ENCODE assay signal across 1 cellular context in the genomic region with DNA sequence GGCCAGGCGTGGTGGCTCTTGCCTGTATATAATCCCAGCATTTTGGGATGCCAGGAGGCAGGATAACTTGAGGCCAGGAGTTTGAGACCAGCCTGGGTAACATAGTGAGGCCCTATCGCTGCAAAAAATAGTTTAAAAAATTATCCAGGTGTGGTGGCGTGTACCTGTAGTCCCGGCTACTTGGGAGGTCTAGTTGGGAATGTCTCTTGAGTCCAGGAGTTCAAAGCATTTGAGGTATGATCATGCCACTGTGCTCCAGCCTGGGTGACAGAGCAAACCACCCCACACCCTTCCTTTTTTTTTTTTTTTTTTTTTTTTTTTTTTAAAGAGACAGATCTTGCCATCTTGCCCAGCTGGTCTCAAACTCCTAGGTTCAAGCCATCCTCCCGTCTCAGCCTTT.
TF ChIP-seq lines count a peak whose summit lies in the region.

No MANE protein-coding gene starts in this region.

TF ChIP-seq in K562, 482 proteins besides CTCF, POLR2A, EP300 and RAD21:
- TF ChIP-seq ZNF384 (IDR thresholded peaks at IDR 0.05; ENCODE audit: low read depth, low read length) (peak; percentile 44; the same call in 1 of the 2 replicates), KLF1 (tag; IDR thresholded peaks at IDR 0.05) (no peak)
